Comparison of ENCODE assay signal across 22 cellular contexts in the genomic region with DNA sequence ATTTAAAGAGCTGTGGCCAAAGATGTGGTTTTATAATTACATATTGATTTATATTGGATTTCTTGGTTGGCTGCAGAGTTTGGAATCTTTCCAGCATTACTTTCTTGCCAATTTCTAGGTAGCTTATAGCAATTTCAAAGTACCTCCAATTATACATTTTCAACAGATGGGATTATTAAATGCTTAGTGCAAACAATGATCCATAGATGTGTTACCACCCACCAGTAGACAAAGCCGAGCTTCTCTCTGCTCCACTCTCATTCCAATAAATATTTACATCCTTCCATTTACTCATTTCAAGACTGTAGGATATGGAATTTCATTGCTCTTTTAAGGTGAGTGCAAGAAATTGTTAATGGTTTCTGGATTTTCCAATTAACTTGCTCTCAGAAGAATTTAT. TPM values are rescaled to one million over a fixed set of nuclear protein-coding genes. Genes with fewer than 3 reads are reported as not detected.
"Had no signal": no experiment of that assay in that cellular context is flagged by ENCODE, and none has a peak within 500 bp of the region (broad histone marks: within the 10 kb centered on the region; RNA-seq: fewer than 3 reads in every experiment).

No MANE protein-coding gene starts in this region.

- ATAC-seq: activated CD4-positive, alpha-beta T cell treated with anti-CD3 and anti-CD28 coated beads for 36 hours; activated T-helper 17 cell treated with anti-CD3 and anti-CD28 coated beads, Interleukin-2, amount 50 U/mL, for 72 hours had no signal

- DNase-seq: activated CD4-positive, alpha-beta memory T cell treated with anti-CD3 and anti-CD28 coated beads, Interleukin-2, amount 10 ng/mL, durations not matched to agents 7 days and 5 days; activated CD4-positive, alpha-beta T cell treated with anti-CD3 and anti-CD28 coated beads for 36 hours; activated CD4-positive, alpha-beta T cell treated with anti-CD3 and anti-CD28 coated beads, Interleukin-2, amount 50 U/mL, for 1 hour; activated gamma-delta T cell; activated naive CD4-positive, alpha-beta T cell treated with anti-CD3 and anti-CD28 coated beads for 36 hours; activated T-cell treated with anti-CD3 and anti-CD28 coated beads for 4 hours; activated T-cell treated with anti-CD3 and anti-CD28 coated beads, Interleukin-2, amount 50 U/mL, for 48 hours; amygdala; cortex of kidney; Karpas-422; NCI-H1436; NCI-H187; NCI-H2171; NCI-H2227 treated with DMSO at 0.1 percent for 48 hours; NCI-H526; NCI-H82; SIG-M5; T-helper 2 cell; T1000; WERI-Rb-1 had no signal

RNA-seq across cellular contexts. Expression of gene TMCC3, which starts 21.6 kb away (rescaled TPM):
- total RNA-seq: NCI-H460 had no signal
